In the genomic region with DNA sequence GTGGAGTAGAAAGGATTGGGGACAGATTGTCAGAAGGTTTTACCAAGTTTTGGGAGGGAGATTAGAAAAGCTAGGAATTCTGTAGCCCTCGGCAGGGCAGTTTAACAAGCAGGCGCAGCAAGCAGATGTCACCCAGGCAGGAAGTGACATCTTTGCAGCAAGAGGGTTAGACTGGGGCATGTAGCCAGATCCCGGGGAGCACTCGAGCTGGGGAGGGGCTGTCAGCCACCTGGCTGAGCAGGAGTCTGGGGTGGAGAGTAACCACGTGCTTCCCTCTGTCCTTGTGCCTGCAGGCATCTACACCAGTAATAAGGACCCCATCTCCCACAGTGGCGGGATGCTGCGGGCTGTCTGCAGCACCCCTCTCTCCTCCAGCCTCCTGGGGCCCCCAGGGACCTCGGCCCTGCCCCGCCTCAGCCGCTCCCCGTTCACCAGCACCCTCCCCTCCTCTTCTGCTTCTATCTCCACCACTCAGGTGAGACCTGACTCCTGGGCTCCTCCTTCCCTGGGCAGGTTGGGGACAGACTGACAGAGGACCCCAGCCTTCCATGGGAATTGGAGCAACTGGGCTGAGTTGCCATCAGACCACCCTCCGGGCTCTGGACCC, we compare ENCODE assay signal across 18 cellular contexts. TPM values are rescaled to one million over a fixed set of nuclear protein-coding genes. Genes with fewer than 3 reads are reported as not detected.
DNase-seq lines count a peak whose midpoint lies in the region; ATAC-seq lines count a peak whose summit lies in the region.
"Had no signal": no experiment of that assay in that cellular context is flagged by ENCODE, and none has a peak within 500 bp of the region (broad histone marks: within the 10 kb centered on the region; RNA-seq: fewer than 3 reads in every experiment).

No MANE protein-coding gene starts in this region.

- peaks cover 26 to 99% (median 38%) of the 10 kb centered on the region in 3 experiments for H3K36me3 ChIP-seq in naive thymus-derived CD4-positive, alpha-beta T cell (ENCODE audit: control insufficient read depth in 2 of 3, insufficient read depth in 3 of 3, low read length in 3 of 3)

- H3K9me3 Mint-ChIP-seq in activated naive CD4-positive, alpha-beta T cell treated with anti-CD3 and anti-CD28 coated beads for 36 hours, result no peaks in the 10 kb centered on the region
- H3K9me3 Mint-ChIP-seq in T-cell, result no peaks in the 10 kb centered on the region
- H3K9me3 Mint-ChIP-seq in naive thymus-derived CD4-positive, alpha-beta T cell, result no peaks in the 10 kb centered on the region
- H3K9me3 Mint-ChIP-seq: H9 had no signal

- DNase-seq in activated naive CD4-positive, alpha-beta T cell treated with anti-CD3 and anti-CD28 coated beads for 36 hours, result no peak
- DNase-seq in activated naive CD4-positive, alpha-beta T cell (lab: John Stamatoyannopoulos, UW), result no peak
- DNase-seq in T-cell (no peak), left ventricle myocardium superior (no peak)
- no peak for DNase-seq in naive thymus-derived CD4-positive, alpha-beta T cell
- no peak for DNase-seq in central memory CD4-positive, alpha-beta T cell
- DNase-seq: activated CD4-positive, alpha-beta T cell treated with anti-CD3 and anti-CD28 coated beads, Interleukin-2, amount 50 U/mL, for 4 hours; amniotic stem cell; foreskin keratinocyte; H9; Karpas-422; lower lobe of right lung; NCI-H1048; NCI-H524; right cardiac atrium; stimulated activated CD4-positive, alpha-beta T cell treated with anti-CD3 and anti-CD28 coated beads, Interleukin-15, amount 100 ng/mL, for 24 hours had no signal

- H3K9me3 ChIP-seq in naive thymus-derived CD4-positive, alpha-beta T cell (ENCODE audit: control insufficient read depth in 2 of 3, low read length in 3 of 3), result no peaks in the 10 kb centered on the region
- H3K9me3 ChIP-seq: lower lobe of right lung had no signal

- peaks cover 0 to 3% of the 10 kb centered on the region in 2 donors for H3K4me1 ChIP-seq in naive thymus-derived CD4-positive, alpha-beta T cell (ENCODE audit: control insufficient read depth in 2 of 2, insufficient read depth in 2 of 2, low read length in 2 of 2)
- H3K4me1 ChIP-seq: foreskin keratinocyte, lower lobe of right lung had no signal

- POLR2A ChIA-PET in T-cell (lab: Charles Lee), result no interaction called here
- POLR2A ChIA-PET in naive thymus-derived CD4-positive, alpha-beta T cell (lab: Charles Lee), result interaction anchor here (0.9 to 15.9 kb wide), 4 partner anchors 8 to 14 kb away, joined by 4 to 317 read pairs (median 28); partner anchors contain the start of gene MLLT6

- ATAC-seq in T-cell (replicated peaks in 1 of 4), result no peak
- ATAC-seq in naive thymus-derived CD4-positive, alpha-beta T cell, result no peak
- ATAC-seq in left ventricle myocardium superior, result no peak
- ATAC-seq: foreskin keratinocyte, lower lobe of right lung, right cardiac atrium had no signal

- peaks cover 42% of the 10 kb centered on the region for H3K36me3 Mint-ChIP-seq in activated naive CD4-positive, alpha-beta T cell treated with anti-CD3 and anti-CD28 coated beads for 36 hours (ENCODE audit: low read depth)
- peaks cover 41% of the 10 kb centered on the region for H3K36me3 Mint-ChIP-seq in T-cell
- H3K36me3 Mint-ChIP-seq in naive thymus-derived CD4-positive, alpha-beta T cell, result peaks cover 0 to 49% (median 22%) of the 10 kb centered on the region in 5 donors

- H3K27me3 Mint-ChIP-seq in activated naive CD4-positive, alpha-beta T cell treated with anti-CD3 and anti-CD28 coated beads for 36 hours (ENCODE audit: low read depth), result no peaks in the 10 kb centered on the region
- no peaks in the 10 kb centered on the region for H3K27me3 Mint-ChIP-seq in T-cell
- no peaks in the 10 kb centered on the region for H3K27me3 Mint-ChIP-seq in naive thymus-derived CD4-positive, alpha-beta T cell

- peak overlapping the region; percentile 17 for H3K27ac Mint-ChIP-seq in activated naive CD4-positive, alpha-beta T cell treated with anti-CD3 and anti-CD28 coated beads for 36 hours
- peak overlapping the region; percentile 34 to 50 for H3K27ac Mint-ChIP-seq in T-cell
- H3K27ac Mint-ChIP-seq in naive thymus-derived CD4-positive, alpha-beta T cell, result peak overlapping the region; percentile 42 to 81 (median 67)
- H3K27ac Mint-ChIP-seq: H9 had no signal

- intact Hi-C loops in activated naive CD4-positive, alpha-beta T cell treated with anti-CD3 and anti-CD28 coated beads for 36 hours (cut with micrococcal nuclease), result no loop called here
- intact Hi-C loops in naive thymus-derived CD4-positive, alpha-beta T cell (cut with micrococcal nuclease), result no loop called here
- intact Hi-C loops in left ventricle myocardium superior (cut with micrococcal nuclease), result no loop called here

- CTCF ChIA-PET in activated naive CD4-positive, alpha-beta T cell treated with anti-CD3 and anti-CD28 coated beads for 36 hours (lab: Charles Lee), result interaction anchor here (0.9 to 2.3 kb wide), 2 partner anchors 11 to 18 kb away, joined by 3 to 6 read pairs; no protein-coding TSS in a partner anchor
- CTCF ChIA-PET in T-cell (lab: Charles Lee), result no interaction called here
- CTCF ChIA-PET in naive thymus-derived CD4-positive, alpha-beta T cell (lab: Charles Lee), result interaction anchor here (1.2 kb wide), 1 partner anchor 11 kb away, joined by 4 read pairs; no protein-coding TSS in a partner anchor

- H3K4me3 Mint-ChIP-seq in activated naive CD4-positive, alpha-beta T cell treated with anti-CD3 and anti-CD28 coated beads for 36 hours, result no peak overlapping the region
- no peak overlapping the region for H3K4me3 Mint-ChIP-seq in T-cell
- H3K4me3 Mint-ChIP-seq in naive thymus-derived CD4-positive, alpha-beta T cell, result peak overlapping the region in 1 of 10 donors; percentile 41
- H3K4me3 Mint-ChIP-seq: H9 had no signal

- H3K4me3 ChIP-seq in naive thymus-derived CD4-positive, alpha-beta T cell (ENCODE audit: low read length), result no peak overlapping the region
- H3K4me3 ChIP-seq: dorsolateral prefrontal cortex, hepatocyte, lower lobe of right lung had no signal

- peaks cover 40% of the 10 kb centered on the region for H3K4me1 Mint-ChIP-seq in activated naive CD4-positive, alpha-beta T cell treated with anti-CD3 and anti-CD28 coated beads for 36 hours (ENCODE audit: low read depth)
- H3K4me1 Mint-ChIP-seq in T-cell, result peaks cover 22 to 32% (median 26%) of the 10 kb centered on the region in 3 donors
- peaks cover 18 to 46% (median 34%) of the 10 kb centered on the region in 7 donors for H3K4me1 Mint-ChIP-seq in naive thymus-derived CD4-positive, alpha-beta T cell

- H3K27me3 ChIP-seq in naive thymus-derived CD4-positive, alpha-beta T cell (ENCODE audit: control insufficient read depth in 2 of 2, insufficient read depth in 2 of 2, low read length in 2 of 2), result no peaks in the 10 kb centered on the region
- H3K27me3 ChIP-seq: dorsolateral prefrontal cortex, foreskin keratinocyte, hepatocyte had no signal

- H3K27ac ChIP-seq in naive thymus-derived CD4-positive, alpha-beta T cell (ENCODE audit: low read depth, low read length), result no peak overlapping the region
- H3K27ac ChIP-seq: foreskin keratinocyte, hepatocyte, lower lobe of right lung had no signal

RNA-seq across cellular contexts. Expression of gene MLLT6, which starts 12.2 kb away (rescaled TPM):
- total RNA-seq in activated naive CD4-positive, alpha-beta T cell treated with anti-CD3 and anti-CD28 coated beads for 36 hours, result 100 to 1,000 TPM; 170 to 177 TPM
- total RNA-seq in T-cell (100 to 1,000 TPM; 412 to 506 (median 480) TPM), left ventricle myocardium superior (88.0 TPM)
- 100 to 1,000 TPM; 287 to 533 (median 384) TPM for total RNA-seq in naive thymus-derived CD4-positive, alpha-beta T cell
- polyA plus RNA-seq in naive thymus-derived CD4-positive, alpha-beta T cell, result 10 to 100 TPM; 10.2 to 11.7 TPM

RNA-seq across cellular contexts. Expression of gene CISD3, which starts 12.9 kb away (rescaled TPM):
- 10 to 100 TPM; 35.1 to 35.8 TPM for total RNA-seq in activated naive CD4-positive, alpha-beta T cell treated with anti-CD3 and anti-CD28 coated beads for 36 hours
- total RNA-seq in T-cell, result 10 to 100 TPM; 10.7 to 21.5 (median 17.7) TPM
- total RNA-seq in naive thymus-derived CD4-positive, alpha-beta T cell, result 10 to 100 TPM in 3 of 5 experiments, 1 to 10 TPM in 2; 8.0 to 39.6 (median 12.9) TPM
- 10 to 100 TPM; 33.0 to 39.0 TPM for polyA plus RNA-seq in naive thymus-derived CD4-positive, alpha-beta T cell
- 87.9 TPM for total RNA-seq in left ventricle myocardium superior

RNA-seq across cellular contexts. Expression of gene PCGF2, which starts 30.9 kb away (rescaled TPM):
- 1 to 10 TPM; 1.2 TPM for total RNA-seq in activated naive CD4-positive, alpha-beta T cell treated with anti-CD3 and anti-CD28 coated beads for 36 hours
- total RNA-seq in T-cell (under 1 TPM in 3 of 5 donors, not detected in 2; 0.28 to 0.69 (median 0.53) TPM), left ventricle myocardium superior (23.8 TPM)
- 1 to 10 TPM in 1 of 5 experiments, under 1 TPM in 1, not detected in 3; 0.34 to 2.7 TPM for total RNA-seq in naive thymus-derived CD4-positive, alpha-beta T cell
- under 1 TPM in 1 of 2 donors, not detected in 1; 0.09 TPM for polyA plus RNA-seq in naive thymus-derived CD4-positive, alpha-beta T cell

RNA-seq across cellular contexts. Expression of gene PSMB3, which starts 35.3 kb away (rescaled TPM):
- total RNA-seq in activated naive CD4-positive, alpha-beta T cell treated with anti-CD3 and anti-CD28 coated beads for 36 hours, result 100 to 1,000 TPM; 368 to 369 TPM
- 100 to 1,000 TPM in 3 of 5 donors, 10 to 100 TPM in 2; 81.2 to 116 (median 104) TPM for total RNA-seq in T-cell
- 100 to 1,000 TPM in 2 of 5 experiments, 10 to 100 TPM in 3; 60.8 to 287 (median 92.1) TPM for total RNA-seq in naive thymus-derived CD4-positive, alpha-beta T cell
- polyA plus RNA-seq in naive thymus-derived CD4-positive, alpha-beta T cell, result 100 to 1,000 TPM; 382 to 410 TPM
- 167 TPM for total RNA-seq in left ventricle myocardium superior

RNA-seq across cellular contexts. Expression of gene EPOP, which starts 42.5 kb away (rescaled TPM):
- 10 to 100 TPM; 17.6 to 19.2 TPM for total RNA-seq in activated naive CD4-positive, alpha-beta T cell treated with anti-CD3 and anti-CD28 coated beads for 36 hours
- total RNA-seq in T-cell (1 to 10 TPM in 1 of 5 donors, under 1 TPM in 4; 0.68 to 1.6 (median 0.90) TPM), left ventricle myocardium superior (0.57 TPM)
- total RNA-seq in naive thymus-derived CD4-positive, alpha-beta T cell, result 10 to 100 TPM in 1 of 5 experiments, under 1 TPM in 4; 0.19 to 13.4 (median 0.34) TPM
- polyA plus RNA-seq in naive thymus-derived CD4-positive, alpha-beta T cell, result not detected

Comparison
In these comparisons a context has a peak if more than half of its experiments do, and no peak if none do; other contexts are left out.
1. H3K27ac Mint-ChIP-seq: peak in every context shown above with its lines; median percentile 67 in naive thymus-derived CD4-positive, alpha-beta T cell; 42 in T-cell; 17 in activated naive CD4-positive, alpha-beta T cell treated with anti-CD3 and anti-CD28 coated beads for 36 hours.
2. CTCF ChIA-PET loops: an anchor here in activated naive CD4-positive, alpha-beta T cell treated with anti-CD3 and anti-CD28 coated beads for 36 hours (0.9 to 2.3 kb wide) and naive thymus-derived CD4-positive, alpha-beta T cell (1.2 kb wide); none called in T-cell.